10 cellular contexts compared by ENCODE assay signal in the genomic region with DNA sequence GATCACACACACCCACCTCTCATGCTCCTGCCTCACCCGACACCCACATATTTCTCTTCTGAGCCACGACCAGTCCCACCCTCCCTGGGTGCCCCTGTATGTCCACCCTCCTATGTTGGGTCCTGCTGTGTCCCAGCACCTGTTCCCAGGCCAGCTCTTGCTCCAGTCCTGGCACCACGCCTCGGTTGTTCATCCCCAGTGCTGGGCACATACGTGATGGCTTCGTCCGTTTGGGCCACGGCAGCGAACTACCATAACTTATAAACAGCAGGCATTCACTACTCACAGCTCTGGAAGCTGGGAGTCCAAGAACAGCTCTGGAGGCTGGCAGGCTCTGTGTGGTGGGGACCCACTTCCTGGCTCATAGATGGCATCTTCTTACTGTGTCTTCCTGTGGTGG.
DNase-seq lines count a peak whose midpoint lies in the region; TF ChIP-seq lines count a peak whose summit lies in the region.
"Had no signal": no experiment of that assay in that cellular context is flagged by ENCODE, and none has a peak within 500 bp of the region (broad histone marks: within the 10 kb centered on the region; RNA-seq: fewer than 3 reads in every experiment).

No MANE protein-coding gene starts in this region.

- H3K4me1 ChIP-seq in left ventricle myocardium inferior (no peaks in the 10 kb centered on the region), neuronal stem cell (ENCODE audit: control insufficient read depth in 2 of 2, insufficient read depth in 1 of 2, low read depth in 1 of 2, low read length in 2 of 2) (no peaks in the 10 kb centered on the region), spleen (no peaks in the 10 kb centered on the region)
- H3K4me1 ChIP-seq: BE2C had no signal

- no peak overlapping the region for H3K18ac ChIP-seq in neuronal stem cell (ENCODE audit: low read length)

- no peak overlapping the region for H4K91ac ChIP-seq in neuronal stem cell (ENCODE audit: low read depth, low read length, poor library complexity)

- no peak overlapping the region for H3K9ac ChIP-seq in neuronal stem cell (ENCODE audit: low read depth, low read length, poor library complexity)

- no peak overlapping the region for H2AFZ ChIP-seq in neuronal stem cell (ENCODE audit: low read length)

- no peak overlapping the region for H2BK5ac ChIP-seq in neuronal stem cell (ENCODE audit: low read length)

- no peak overlapping the region for H3K4ac ChIP-seq in neuronal stem cell (ENCODE audit: low read length)

- DNase-seq in cardiac septum (ENCODE audit: low spot score): peak; percentile 60
- DNase-seq in left ventricle myocardium inferior: no peak
- no peak for DNase-seq in neuronal stem cell (ENCODE audit: low spot score)
- DNase-seq in spleen: peak; percentile 54
- no peak for DNase-seq in D341Med (ENCODE audit: low spot score)
- DNase-seq in COLO668 (lab: John Stamatoyannopoulos, UW; ENCODE audit: unreplicated experiment): no peak
- DNase-seq: BE2C; CD8-positive, alpha-beta T cell; COR-L47; H9 had no signal

- no peak for TF ChIP-seq POLR2A in spleen (IDR thresholded peaks at IDR 0.05)

- H2AK5ac ChIP-seq in neuronal stem cell (ENCODE audit: low read depth, low read length): no peak overlapping the region

- H3K9me3 ChIP-seq in left ventricle myocardium inferior (replicated peaks) (peaks cover 28% of the 10 kb centered on the region), neuronal stem cell (replicated peaks in 1 of 2; ENCODE audit: control insufficient read depth in 2 of 2, insufficient read depth in 1 of 2, low read depth in 1 of 2, low read length in 2 of 2) (peaks cover 0 to 6% of the 10 kb centered on the region in 2 donors), spleen (peaks cover 0 to 22% (median 18%) of the 10 kb centered on the region in 8 donors)
- H3K9me3 ChIP-seq: BE2C had no signal

- no peak overlapping the region for H3K27ac ChIP-seq in left ventricle myocardium inferior (replicated peaks)
- H3K27ac ChIP-seq in neuronal stem cell (replicated peaks; ENCODE audit: low read length): no peak overlapping the region
- H3K27ac ChIP-seq in spleen: no peak overlapping the region

- H3K27me3 ChIP-seq in left ventricle myocardium inferior (ENCODE audit: low read depth): peaks cover 76% of the 10 kb centered on the region
- H3K27me3 ChIP-seq in neuronal stem cell (ENCODE audit: control insufficient read depth in 3 of 3, insufficient read depth in 3 of 3, low read depth in 1 of 3, low read length in 3 of 3): peaks cover 0 to 32% (median 0%) of the 10 kb centered on the region in 3 experiments
- H3K27me3 ChIP-seq in spleen (replicated peaks in 1 of 7): peaks cover 0 to 64% (median 13%) of the 10 kb centered on the region in 7 donors

- no peak overlapping the region for H3K4me2 ChIP-seq in neuronal stem cell (ENCODE audit: insufficient read depth, low read length, poor library complexity, severe bottlenecking)

- no peak for TF ChIP-seq CTCF in left ventricle myocardium inferior (IDR thresholded peaks at IDR 0.05; ENCODE audit: borderline replicate concordance)
- TF ChIP-seq CTCF in spleen (IDR thresholded peaks at IDR 0.05 in 8 of 11, conservative IDR thresholded peaks at IDR 0.05 in 3 of 11): no peak

- peak overlapping the region; percentile 20 for H3K23ac ChIP-seq in neuronal stem cell (ENCODE audit: low read depth, low read length, poor library complexity)

- intact Hi-C loops in cardiac septum (cut with DNase I): no loop called here
- intact Hi-C loops in left ventricle myocardium inferior (cut with micrococcal nuclease): no loop called here
- intact Hi-C loops in spleen (cut with DNase I; ENCODE audit: low total_unique reads): no loop called here

- WGBS in neuronal stem cell (ENCODE audit: extremely low coverage in 2 of 2, insufficient read length in 2 of 2, insufficient replicate concordance in 1 of 2), 2 donors: no CpG with 5 or more reads among the region's 9 CpGs
- WGBS in spleen, 5 donors: 86 to 90% (median 87%) methylated on average over 9 of the region's 9 CpGs

- H3K36me3 ChIP-seq in left ventricle myocardium inferior (no peaks in the 10 kb centered on the region), neuronal stem cell (replicated peaks in 1 of 2; ENCODE audit: control insufficient read depth in 2 of 2, insufficient read depth in 2 of 2, low read length in 2 of 2) (no peaks in the 10 kb centered on the region), spleen (no peaks in the 10 kb centered on the region)
- H3K36me3 ChIP-seq: BE2C had no signal

- H3K14ac ChIP-seq in neuronal stem cell (ENCODE audit: low read length): peak overlapping the region; percentile 97

- no peak overlapping the region for H2BK120ac ChIP-seq in neuronal stem cell (ENCODE audit: low read depth, low read length)

- H3K4me3 ChIP-seq in left ventricle myocardium inferior: no peak overlapping the region
- no peak overlapping the region for H3K4me3 ChIP-seq in neuronal stem cell (ENCODE audit: low read length in 2 of 2)
- H3K4me3 ChIP-seq in spleen: no peak overlapping the region

- no peak overlapping the region for H2BK15ac ChIP-seq in neuronal stem cell (ENCODE audit: low read length)

- H4K8ac ChIP-seq in neuronal stem cell (ENCODE audit: low read depth, low read length): no peak overlapping the region

- H2BK12ac ChIP-seq in neuronal stem cell (ENCODE audit: low read length): no peak overlapping the region

- H3K79me1 ChIP-seq in neuronal stem cell (ENCODE audit: low read depth, low read length): no peaks in the 10 kb centered on the region

Comparison
In these comparisons a context has a peak if more than half of its experiments do, and no peak if none do; other contexts are left out.
1. DNase-seq: peak in cardiac septum (single experiment) and spleen (single experiment); none in left ventricle myocardium inferior (single experiment), neuronal stem cell (single experiment), D341Med (single experiment) and COLO668 (single experiment).